8 cellular contexts compared by ENCODE assay signal in the genomic region with DNA sequence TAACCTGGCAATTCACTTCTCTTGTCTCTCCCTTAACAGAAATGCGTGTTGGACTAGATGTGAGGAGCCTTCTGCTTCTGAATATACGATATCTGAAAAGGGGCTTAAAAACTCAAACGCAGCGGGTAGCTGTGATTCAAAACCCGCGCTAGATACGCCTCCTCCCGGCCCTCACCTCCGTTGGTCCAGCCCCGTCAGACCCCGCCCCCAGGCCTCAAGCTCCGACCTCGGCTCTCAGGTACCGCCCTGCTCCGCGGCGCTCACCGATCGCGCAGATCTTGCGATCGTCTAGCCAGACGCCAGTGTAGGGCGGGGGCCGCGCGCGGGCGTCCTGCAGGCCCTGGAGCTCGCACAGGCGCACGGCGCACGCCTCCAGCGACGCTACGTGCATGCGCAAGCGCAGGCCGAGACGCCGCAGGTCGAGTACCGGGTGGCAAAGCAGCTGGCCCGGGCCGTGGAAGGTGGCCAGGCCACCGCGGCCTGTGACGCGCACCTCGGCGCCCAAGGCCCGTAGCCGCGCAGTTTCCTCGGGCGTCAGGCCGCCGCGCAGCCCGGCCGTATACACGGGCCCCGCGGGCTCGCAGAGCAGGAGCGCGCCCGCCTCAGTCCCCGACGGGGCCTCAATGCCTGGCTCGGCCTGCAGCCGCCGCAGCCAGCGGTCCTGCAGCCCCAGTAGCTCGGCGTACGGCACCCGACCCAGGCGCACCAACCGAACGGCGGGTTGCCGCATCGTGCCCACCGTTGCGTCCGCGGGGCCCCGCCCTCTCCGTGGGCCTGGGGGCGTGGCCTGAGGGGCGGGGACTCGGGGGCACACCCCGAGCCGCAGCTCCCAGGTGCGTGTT. TPM values are rescaled to one million over a fixed set of nuclear protein-coding genes. Genes with fewer than 3 reads are reported as not detected.
DNase-seq lines count a peak whose midpoint lies in the region; ATAC-seq and TF ChIP-seq lines count a peak whose summit lies in the region.

A gene (minus strand): TSS at position 751 of the 842 bp plus-strand sequence. CDS start 21 bp downstream, at position 730.

- H3K4me1 ChIP-seq in parathyroid adenoma (no peaks in the 10 kb centered on the region), tibial nerve (peaks cover 0 to 18% (median 4%) of the 10 kb centered on the region in 4 donors)

- H3K4me2 ChIP-seq in SU-DHL-6 (ENCODE audit: low read depth, low read length, poor library complexity, severe bottlenecking) (peak within 1 kb of the TSS; percentile 95), parathyroid adenoma (ENCODE audit: low read length) (peak within 1 kb of the TSS; percentile 75)

- H3K9me2 ChIP-seq in SU-DHL-6 (replicated peaks; ENCODE audit: insufficient read depth, low read length): no peaks in the 10 kb centered on the region

- H3K27me3 ChIP-seq in SU-DHL-6 (ENCODE audit: low read length) (no peaks in the 10 kb centered on the region), parathyroid adenoma (ENCODE audit: control insufficient read depth, insufficient read depth, low read length) (no peaks in the 10 kb centered on the region), tibial nerve (no peaks in the 10 kb centered on the region)

- 0% methylated on average over 26 to 78 of the region's 97 CpGs for WGBS in tibial nerve, 2 donors

- H3K4me1 Mint-ChIP-seq in activated naive CD8-positive, alpha-beta T cell treated with anti-CD3 and anti-CD28 coated beads, Interleukin-2, amount 50 U/mL, for 24 hours: peaks cover 17% of the 10 kb centered on the region

- peak; percentile 99 for DNase-seq in GM12865 (ENCODE audit: low read depth)
- DNase-seq in NCI-H128 (lab: John Stamatoyannopoulos, UW; ENCODE audit: unreplicated experiment): peak; percentile 90
- DNase-seq in activated naive CD8-positive, alpha-beta T cell treated with anti-CD3 and anti-CD28 coated beads, Interleukin-2, amount 50 U/mL, for 24 hours: peak; percentile 97
- peak; percentile 98 for DNase-seq in cardiac septum (ENCODE audit: low spot score)
- DNase-seq in tibial nerve (ENCODE audit: low spot score in 2 of 2): peak; percentile 88 to 92

- TF ChIP-seq CTCF in GM12865 (IDR thresholded peaks at IDR 0.05; ENCODE audit: insufficient read depth, low read depth, low read length, missing control alignments) (no peak), SU-DHL-6 (IDR thresholded peaks at IDR 0.05; ENCODE audit: insufficient read depth, low read length, poor library complexity, severe bottlenecking) (no peak), parathyroid adenoma (IDR thresholded peaks at IDR 0.05) (no peak), tibial nerve (IDR thresholded peaks at IDR 0.05) (peak in 2 of 5 experiments; percentile 16 to 49)

- peak within 1 kb of the TSS; percentile 98 for H2AFZ ChIP-seq in SU-DHL-6 (ENCODE audit: low read depth, low read length, severe bottlenecking)
- H2AFZ ChIP-seq in parathyroid adenoma: peak within 1 kb of the TSS; percentile 96

- H3K36me3 Mint-ChIP-seq in activated naive CD8-positive, alpha-beta T cell treated with anti-CD3 and anti-CD28 coated beads, Interleukin-2, amount 50 U/mL, for 24 hours (ENCODE audit: low read depth): no peaks in the 10 kb centered on the region

- TF ChIP-seq EP300 in tibial nerve (IDR thresholded peaks at IDR 0.05): peak; percentile 16 to 87

- H4K20me1 ChIP-seq in SU-DHL-6 (ENCODE audit: low read depth, low read length): no peaks in the 10 kb centered on the region

- H3K27ac Mint-ChIP-seq in activated naive CD8-positive, alpha-beta T cell treated with anti-CD3 and anti-CD28 coated beads, Interleukin-2, amount 50 U/mL, for 24 hours: peak within 1 kb of the TSS; percentile 84

- peak; percentile 97 for ATAC-seq in HG02759 (IDR thresholded peaks at IDR 0.05; ENCODE audit: unreplicated experiment)
- ATAC-seq in activated naive CD8-positive, alpha-beta T cell treated with anti-CD3 and anti-CD28 coated beads, Interleukin-2, amount 50 U/mL, for 24 hours: peak; percentile 99

- no peaks in the 10 kb centered on the region for H3K9me3 ChIP-seq in SU-DHL-6 (ENCODE audit: insufficient read depth, low read length)
- no peaks in the 10 kb centered on the region for H3K9me3 ChIP-seq in parathyroid adenoma (ENCODE audit: control insufficient read depth, low read length)
- H3K9me3 ChIP-seq in tibial nerve: peaks cover 0 to 8% (median 0%) of the 10 kb centered on the region in 4 donors

- no peaks in the 10 kb centered on the region; the same call in 1 of the 2 replicates for H3F3A ChIP-seq in SU-DHL-6 (ENCODE audit: insufficient read depth)

- no peaks in the 10 kb centered on the region for H3K36me3 ChIP-seq in SU-DHL-6 (ENCODE audit: low read length)
- H3K36me3 ChIP-seq in parathyroid adenoma (ENCODE audit: control insufficient read depth, insufficient read depth, low read length): no peaks in the 10 kb centered on the region
- H3K36me3 ChIP-seq in tibial nerve: peaks cover 0 to 10% (median 0%) of the 10 kb centered on the region in 3 donors

- H3K4me3 Mint-ChIP-seq in activated naive CD8-positive, alpha-beta T cell treated with anti-CD3 and anti-CD28 coated beads, Interleukin-2, amount 50 U/mL, for 24 hours: peak within 1 kb of the TSS; percentile 80

- H3K4me3 ChIP-seq in GM12865 (ENCODE audit: low read depth, low read length) (peak within 1 kb of the TSS; percentile 85), SU-DHL-6 (ENCODE audit: insufficient read depth, low read length, poor library complexity, severe bottlenecking) (peak within 1 kb of the TSS; percentile 92), parathyroid adenoma (ENCODE audit: low read depth, low read length) (peak within 1 kb of the TSS; percentile 83), tibial nerve (peak within 1 kb of the TSS; percentile 60 to 83 (median 81))

- no peaks in the 10 kb centered on the region for H3K27me3 Mint-ChIP-seq in activated naive CD8-positive, alpha-beta T cell treated with anti-CD3 and anti-CD28 coated beads, Interleukin-2, amount 50 U/mL, for 24 hours

- no peaks in the 10 kb centered on the region for H3K9me3 Mint-ChIP-seq in activated naive CD8-positive, alpha-beta T cell treated with anti-CD3 and anti-CD28 coated beads, Interleukin-2, amount 50 U/mL, for 24 hours

- intact Hi-C loops in cardiac septum (cut with DNase I): loop anchor here (2.0 kb wide), 1 partner anchor 98 kb away; no protein-coding TSS in a partner anchor

- peak; percentile 62 to 85 for TF ChIP-seq POLR2A in tibial nerve (IDR thresholded peaks at IDR 0.05)

- no peaks in the 10 kb centered on the region for H3K79me2 ChIP-seq in SU-DHL-6 (ENCODE audit: insufficient read depth, low read length)
- H3K79me2 ChIP-seq in parathyroid adenoma: no peaks in the 10 kb centered on the region

- H3K27ac ChIP-seq in SU-DHL-6 (ENCODE audit: low read depth, low read length) (peak within 1 kb of the TSS; percentile 95), parathyroid adenoma (peak within 1 kb of the TSS; percentile 94), tibial nerve (peak within 1 kb of the TSS; percentile 91 to 99 (median 96))

- peak within 1 kb of the TSS; percentile 99 for H3K9ac ChIP-seq in SU-DHL-6 (ENCODE audit: low read length)
- peak within 1 kb of the TSS; percentile 92 for H3K9ac ChIP-seq in parathyroid adenoma

RNA-seq across cellular contexts. Expression of the gene that starts here (rescaled TPM):
- total RNA-seq in cardiac septum (1.8 TPM), tibial nerve (1 to 10 TPM in 3 of 4 donors, under 1 TPM in 1; 0.59 to 9.4 (median 6.1) TPM)

Comparison
In these comparisons a context has a peak if more than half of its experiments do, and no peak if none do; other contexts are left out.
1. Peak in every context shown above with its lines: DNase-seq, ATAC-seq, H3K4me3 ChIP-seq and H3K27ac ChIP-seq.